In the genomic region with DNA sequence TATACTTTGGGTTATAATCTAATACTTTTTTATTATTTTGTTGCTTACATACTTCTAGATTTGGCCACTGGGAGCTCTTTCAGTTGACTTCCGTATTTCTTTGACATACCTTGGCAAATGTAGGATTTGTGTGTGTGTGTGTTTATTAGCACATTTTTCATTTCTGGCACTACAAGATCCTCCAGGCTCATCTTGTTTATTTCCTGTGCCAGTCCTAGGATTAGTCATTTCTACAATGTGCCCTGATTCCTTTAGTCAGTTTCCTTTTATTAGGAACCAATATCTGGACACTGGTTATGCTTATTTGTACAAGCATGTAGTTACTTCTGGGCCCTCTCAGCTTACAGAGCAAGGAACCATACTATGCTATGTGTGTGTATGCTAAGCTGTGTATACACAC, we compare ENCODE assay signal across 18 cellular contexts.
DNase-seq lines count a peak whose midpoint lies in the region; ATAC-seq, FAIRE-seq and TF ChIP-seq lines count a peak whose summit lies in the region.
"Had no signal": no experiment of that assay in that cellular context is flagged by ENCODE, and none has a peak within 500 bp of the region (broad histone marks: within the 10 kb centered on the region; RNA-seq: fewer than 3 reads in every experiment).

No MANE protein-coding gene starts in this region.

- H3K4me3 Mint-ChIP-seq in immature natural killer cell: no peak overlapping the region
- H3K4me3 Mint-ChIP-seq: CD4-positive, alpha-beta T cell; HFFc6 had no signal

- H3K9ac ChIP-seq in skeletal muscle satellite cell (ENCODE audit: low read depth, low read length): no peak overlapping the region

- peaks cover 52% of the 10 kb centered on the region for H3K4me1 ChIP-seq in skeletal muscle satellite cell (ENCODE audit: control insufficient read depth, insufficient read depth, low read length)

- peaks cover 1 to 11% (median 9%) of the 10 kb centered on the region in 3 donors for H3K27me3 Mint-ChIP-seq in immature natural killer cell (ENCODE audit: low read depth in 3 of 3)

- FAIRE-seq in bronchial epithelial cell (lab: Jason Lieb, UNC): no peak
- FAIRE-seq: H54 had no signal

- H3K9me3 Mint-ChIP-seq in immature natural killer cell: peaks cover 0 to 3% (median 0%) of the 10 kb centered on the region in 6 donors
- H3K9me3 Mint-ChIP-seq: CD4-positive, alpha-beta T cell; HFFc6 had no signal

- no peaks in the 10 kb centered on the region for H3K36me3 Mint-ChIP-seq in immature natural killer cell

- H3K36me3 ChIP-seq in bronchial epithelial cell (ENCODE audit: control insufficient read depth, insufficient read depth, low read length) (no peaks in the 10 kb centered on the region), skeletal muscle satellite cell (ENCODE audit: insufficient read depth, low read length) (no peaks in the 10 kb centered on the region)

- no peaks in the 10 kb centered on the region for H3K4me1 Mint-ChIP-seq in immature natural killer cell

- peak; percentile 47 for DNase-seq in LHCN-M2 (ENCODE audit: low read depth)
- peak; percentile 74 for DNase-seq in bronchial epithelial cell (ENCODE audit: low read depth)
- peak; percentile 28 for DNase-seq in fibroblast of mammary gland (ENCODE audit: low read depth)
- no peak for DNase-seq in immature natural killer cell
- DNase-seq: Caco-2; CD4-positive, alpha-beta T cell; GDM1; HFFc6; MM.1S; NCI-H1105; NCI-H1694; NCI-H510A; NCI-H774; PC-9 had no signal

- H3K4me3 ChIP-seq in bronchial epithelial cell (ENCODE audit: low read depth, low read length) (no peak overlapping the region), fibroblast of mammary gland (ENCODE audit: control insufficient read depth, low read depth, low read length) (no peak overlapping the region), skeletal muscle satellite cell (ENCODE audit: low read length) (no peak overlapping the region)
- H3K4me3 ChIP-seq: PC-9 had no signal

- H3K27ac Mint-ChIP-seq in immature natural killer cell: no peak overlapping the region
- H3K27ac Mint-ChIP-seq: CD4-positive, alpha-beta T cell; HFFc6 had no signal

- no peaks in the 10 kb centered on the region for H3K9me3 ChIP-seq in skeletal muscle satellite cell (replicated peaks; ENCODE audit: low read length)
- H3K9me3 ChIP-seq: Caco-2 had no signal

- H3K27me3 ChIP-seq in bronchial epithelial cell (ENCODE audit: control insufficient read depth, insufficient read depth, low read length): no peaks in the 10 kb centered on the region
- H3K27me3 ChIP-seq in skeletal muscle satellite cell (ENCODE audit: control insufficient read depth, insufficient read depth, low read length): no peaks in the 10 kb centered on the region

- H3K4me2 ChIP-seq in skeletal muscle satellite cell (ENCODE audit: low read length): peak overlapping the region; percentile 13
- H3K4me2 ChIP-seq: PC-9 had no signal

- TF ChIP-seq CTCF in bronchial epithelial cell (IDR thresholded peaks at IDR 0.05; ENCODE audit: insufficient read depth, low read length, severe bottlenecking) (no peak), fibroblast of mammary gland (conservative IDR thresholded peaks at IDR 0.05; ENCODE audit: control insufficient read depth, insufficient read depth, low read depth, low read length) (no peak)

- ATAC-seq in HG03342 (IDR thresholded peaks at IDR 0.05; ENCODE audit: unreplicated experiment): no peak
- no peak for ATAC-seq in HG03571 (IDR thresholded peaks at IDR 0.05; ENCODE audit: unreplicated experiment)

Comparison
In these comparisons a context has a peak if more than half of its experiments do, and no peak if none do; other contexts are left out.
1. DNase-seq: peak in LHCN-M2 (single experiment), bronchial epithelial cell (single experiment) and fibroblast of mammary gland (single experiment); none in immature natural killer cell (0 of 3).